ENCODE assay signal across 15 cellular contexts in genomic region chr3:72301779-72302178, GRCh38.
"Had no signal": no experiment of that assay in that cellular context is flagged by ENCODE, and none has a peak within 500 bp of the region (broad histone marks: within the 10 kb centered on the region; RNA-seq: fewer than 3 reads in every experiment).

No MANE protein-coding gene starts in this region.

- H3K4me3 ChIP-seq: lower lobe of right lung, tibial nerve, vagina had no signal

- ATAC-seq: activated CD4-positive, CD25-positive, alpha-beta regulatory T cell treated with anti-CD3 and anti-CD28 coated beads, Interleukin-2, amount 50 U/mL, for 24 hours; effector memory CD8-positive, alpha-beta T cell; lower lobe of right lung; stimulated activated effector memory CD8-positive, alpha-beta T cell treated with anti-CD3 and anti-CD28 coated beads, Interleukin-12 subunit alpha, Interleukin-12 subunit beta, amount 100 ng/mL, for 72 hours had no signal

- H3K36me3 ChIP-seq: lower lobe of right lung, tibial nerve, vagina had no signal

- H3K27ac ChIP-seq: lower lobe of right lung, tibial nerve, vagina had no signal

- DNase-seq: activated CD4-positive, alpha-beta T cell treated with anti-CD3 and anti-CD28 coated beads, Interleukin-2, amount 50 U/mL, for 1 hour; activated CD8-positive, alpha-beta memory T cell treated with anti-CD3 and anti-CD28 coated beads for 24 hours; activated naive CD4-positive, alpha-beta T cell treated with Interleukin-2 at 50 U/mL for 16 hours; anterior cingulate cortex; cerebellar nuclear complex; dermis blood vessel endothelial cell; effector memory CD8-positive, alpha-beta T cell; head of caudate nucleus; lower lobe of right lung; midbrain; T-helper 9 cell had no signal

- H3K27me3 ChIP-seq: tibial nerve, vagina had no signal

- H3K9me3 ChIP-seq: lower lobe of right lung, tibial nerve, vagina had no signal
